Comparison of ENCODE assay signal across 2 cellular contexts in the genomic region with DNA sequence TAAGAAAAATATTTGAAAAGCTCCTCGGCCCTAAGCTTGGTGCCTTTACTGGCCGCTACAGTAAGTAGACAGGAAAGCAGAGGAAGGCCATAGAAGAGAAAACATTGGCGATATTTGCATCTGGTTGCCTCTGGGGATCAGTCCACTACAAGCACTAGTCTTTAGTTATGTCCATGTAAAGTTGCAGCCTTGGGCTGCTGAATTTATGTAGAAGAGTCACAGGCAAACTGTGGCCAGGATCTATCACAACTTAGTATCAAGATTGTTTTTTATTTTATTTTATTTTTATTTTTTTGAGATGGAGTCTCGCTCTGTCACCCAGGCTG.
"Had no signal": no experiment of that assay in that cellular context is flagged by ENCODE, and none has a peak within 500 bp of the region (broad histone marks: within the 10 kb centered on the region; RNA-seq: fewer than 3 reads in every experiment).

No MANE protein-coding gene starts in this region.

- H3K36me3 ChIP-seq: gastrocnemius medialis, transverse colon had no signal

- H3K4me3 ChIP-seq: gastrocnemius medialis, transverse colon had no signal

- H3K27me3 ChIP-seq: gastrocnemius medialis, transverse colon had no signal

- H3K27ac ChIP-seq: gastrocnemius medialis, transverse colon had no signal

- H3K9me3 ChIP-seq: gastrocnemius medialis, transverse colon had no signal

- H3K4me1 ChIP-seq: gastrocnemius medialis, transverse colon had no signal
